ENCODE assay signal across 17 cellular contexts in the genomic region with DNA sequence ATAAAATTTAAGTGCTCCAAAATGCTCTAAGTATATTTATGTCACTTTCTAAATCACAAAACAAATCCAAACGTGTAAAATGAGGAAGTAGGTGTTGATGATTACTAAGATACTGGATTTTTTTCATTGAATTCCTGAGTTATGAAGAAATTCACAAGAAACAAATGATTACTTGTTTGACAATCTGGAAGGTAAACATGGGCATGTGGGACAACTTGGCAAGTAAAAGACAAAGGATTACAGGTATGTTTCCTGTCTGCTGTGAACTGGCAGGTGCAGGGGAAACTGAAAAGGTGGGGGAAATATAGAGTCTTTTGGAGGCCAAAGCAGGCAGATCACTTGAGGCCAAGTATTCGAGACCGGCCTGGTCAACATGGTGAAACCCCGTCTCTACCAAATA.
DNase-seq lines count a peak whose midpoint lies in the region; ATAC-seq, FAIRE-seq and TF ChIP-seq lines count a peak whose summit lies in the region.
"Had no signal": no experiment of that assay in that cellular context is flagged by ENCODE, and none has a peak within 500 bp of the region (broad histone marks: within the 10 kb centered on the region; RNA-seq: fewer than 3 reads in every experiment).

No MANE protein-coding gene starts in this region.

- TF ChIP-seq POLR2A in body of pancreas (IDR thresholded peaks at IDR 0.05): no peak

- FAIRE-seq in pancreas (lab: Jason Lieb, UNC): no peak
- FAIRE-seq: A204.1, GM12878, GM18507, H54 had no signal

- TF ChIP-seq CTCF in body of pancreas (IDR thresholded peaks at IDR 0.05) (no peak), pancreas (IDR thresholded peaks at IDR 0.05) (no peak)

- H3K27me3 Mint-ChIP-seq in T-cell: peaks cover 0 to 11% of the 10 kb centered on the region in 2 donors
- H3K27me3 Mint-ChIP-seq: B cell; CD4-positive, alpha-beta T cell had no signal

- intact Hi-C loops in body of pancreas (cut with DNase I): no loop called here
- intact Hi-C loops in pancreas (cut with DNase I): no loop called here

- CTCF ChIA-PET in T-cell (lab: Charles Lee): no interaction called here

- ATAC-seq in body of pancreas (peak; percentile 84), pancreas (peak; percentile 63 to 89 (median 88)), T-cell (replicated peaks in 1 of 4) (no peak), HG02571 (IDR thresholded peaks at IDR 0.05; ENCODE audit: unreplicated experiment) (no peak)
- ATAC-seq: GM12878, HCT116 had no signal

- no peaks in the 10 kb centered on the region for H3K27me3 ChIP-seq in body of pancreas
- H3K27me3 ChIP-seq in pancreas: no peaks in the 10 kb centered on the region

- H3K4me3 Mint-ChIP-seq in T-cell: no peak overlapping the region
- H3K4me3 Mint-ChIP-seq: B cell; CD4-positive, alpha-beta T cell had no signal

- H3K4me1 Mint-ChIP-seq in T-cell: no peaks in the 10 kb centered on the region
- H3K4me1 Mint-ChIP-seq: B cell had no signal

- peaks cover 0 to 12% (median 0%) of the 10 kb centered on the region in 3 donors for H3K9me3 Mint-ChIP-seq in T-cell
- H3K9me3 Mint-ChIP-seq: CD4-positive, alpha-beta T cell had no signal

- no peak overlapping the region for H3K27ac Mint-ChIP-seq in T-cell
- H3K27ac Mint-ChIP-seq: B cell; CD4-positive, alpha-beta T cell had no signal

- no peaks in the 10 kb centered on the region for H3K36me3 ChIP-seq in body of pancreas (replicated peaks in 1 of 2; ENCODE audit: insufficient read depth in 1 of 2, low read depth in 2 of 2)
- no peaks in the 10 kb centered on the region for H3K36me3 ChIP-seq in pancreas

- DNase-seq in COLO668 (lab: John Stamatoyannopoulos, UW; ENCODE audit: unreplicated experiment): peak; percentile 5
- DNase-seq in HPDE6-E6E7 (ENCODE audit: extremely low spot score): peak; percentile 1
- DNase-seq in body of pancreas: peak in 2 of 4 donors; percentile 9 to 31
- DNase-seq in pancreas: peak in 3 of 6 donors; percentile 10 to 16 (median 13)
- DNase-seq in T-cell: no peak
- DNase-seq in NCI-H446 treated with DMSO at 0.1 percent for 48 hours (lab: John Stamatoyannopoulos, UW): no peak
- DNase-seq: C1 segment of cervical spinal cord; CD4-positive, alpha-beta T cell; GM23248; IMR-90 had no signal

- POLR2A ChIA-PET in T-cell (lab: Charles Lee): no interaction called here

- H3K4me1 ChIP-seq in body of pancreas: peaks cover 10% of the 10 kb centered on the region
- H3K4me1 ChIP-seq in pancreas: peaks cover 0 to 10% (median 0%) of the 10 kb centered on the region in 3 donors

- WGBS in body of pancreas, 2 donors: 37 to 49% methylated on average over 4 of the region's 4 CpGs
- 28 to 34% methylated on average over 4 of the region's 4 CpGs for WGBS in pancreas, 2 donors

- H3K9me3 ChIP-seq in body of pancreas (no peaks in the 10 kb centered on the region), pancreas (no peaks in the 10 kb centered on the region)

- H3K36me3 Mint-ChIP-seq in T-cell: no peaks in the 10 kb centered on the region

- H3K27ac ChIP-seq in body of pancreas: peak overlapping the region in 3 of 4 donors; percentile 38 to 41 (median 39)
- H3K27ac ChIP-seq in pancreas: peak overlapping the region in 2 of 4 donors; percentile 46 to 48
- H3K27ac ChIP-seq: GM23248 had no signal

- no peak overlapping the region for H3K4me3 ChIP-seq in body of pancreas
- H3K4me3 ChIP-seq in pancreas: no peak overlapping the region
- H3K4me3 ChIP-seq: GM12878, GM23248 had no signal

Comparison
In these comparisons a context has a peak if more than half of its experiments do, and no peak if none do; other contexts are left out.
1. DNase-seq: peak in COLO668 (single experiment) and HPDE6-E6E7 (single experiment); none in T-cell (0 of 34) and NCI-H446 treated with DMSO at 0.1 percent for 48 hours (single experiment).
2. ATAC-seq: peak in body of pancreas (single experiment) and pancreas (4 of 4); none in T-cell (0 of 4) and HG02571 (single experiment).